In the genomic region with DNA sequence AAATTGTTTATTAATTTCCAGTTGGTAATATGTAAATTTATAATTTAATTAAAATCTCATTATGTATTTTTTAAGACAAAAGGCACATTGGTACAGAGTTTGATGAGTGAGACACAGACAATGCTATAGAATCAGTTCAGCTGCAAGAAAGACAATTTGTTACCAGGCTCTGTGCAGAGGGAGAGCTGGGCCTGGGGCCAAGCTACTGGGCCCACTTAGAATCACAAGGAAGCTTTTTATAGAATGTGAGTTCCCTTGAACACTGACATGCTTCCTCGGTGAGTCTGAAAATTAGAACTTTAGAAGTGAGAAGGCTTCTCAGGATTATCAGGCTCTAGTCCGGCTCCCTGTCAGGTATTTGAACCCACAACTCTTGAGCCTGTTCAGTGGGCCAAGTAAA, we compare ENCODE assay signal across 23 cellular contexts.
"Had no signal": no experiment of that assay in that cellular context is flagged by ENCODE, and none has a peak within 500 bp of the region (broad histone marks: within the 10 kb centered on the region; RNA-seq: fewer than 3 reads in every experiment).

No MANE protein-coding gene starts in this region.

- H3K36me3 Mint-ChIP-seq: activated naive CD8-positive, alpha-beta T cell had no signal

- ATAC-seq: activated T-helper 17 cell treated with anti-CD3 and anti-CD28 coated beads, Interleukin-2, amount 50 U/mL, for 72 hours; T-helper 17 cell had no signal

- DNase-seq: activated CD4-positive, alpha-beta memory T cell treated with anti-CD3 and anti-CD28 coated beads, Interleukin-2, amount 10 ng/mL, durations not matched to agents 7 days and 5 days; activated CD4-positive, alpha-beta T cell treated with anti-CD3 and anti-CD28 coated beads, Interleukin-2, amount 50 U/mL, for 1 hour; activated CD4-positive, CD25-positive, alpha-beta regulatory T cell; activated gamma-delta T cell; activated naive CD4-positive, alpha-beta T cell treated with anti-CD3 and anti-CD28 coated beads for 36 hours; activated T-cell treated with anti-CD3 and anti-CD28 coated beads for 4 hours; activated T-cell treated with anti-CD3 and anti-CD28 coated beads, Interleukin-2, amount 50 U/mL, for 48 hours; MG63; MV-4-11; NCI-H1092 treated with DMSO at 0.1 percent for 48 hours; NCI-H1417 treated with DMSO at 0.1 percent for 48 hours; NCI-H1694 treated with DMSO at 0.1 percent for 48 hours; NCI-H2081; NCI-H510A treated with DMSO at 0.1 percent for 48 hours; NCI-H69; Peyer's patch; SIG-M5; T-helper 17 cell; T-helper 9 cell had no signal

- H3K4me2 ChIP-seq: KMS-11 had no signal

- H3K27ac Mint-ChIP-seq: activated CD4-positive, alpha-beta memory T cell treated with anti-CD3 and anti-CD28 coated beads, Interleukin-2, amount 10 ng/mL, durations not matched to agents 7 days and 5 days; activated naive CD4-positive, alpha-beta T cell treated with anti-CD3 and anti-CD28 coated beads for 36 hours; activated naive CD8-positive, alpha-beta T cell; activated T-helper 17 cell treated with anti-CD3 and anti-CD28 coated beads, Interleukin-2, amount 50 U/mL, for 72 hours; T-helper 17 cell had no signal

- H3K27me3 ChIP-seq: MG63, Peyer's patch had no signal

- H3K9me3 Mint-ChIP-seq: activated CD4-positive, alpha-beta memory T cell treated with anti-CD3 and anti-CD28 coated beads, Interleukin-2, amount 10 ng/mL, durations not matched to agents 7 days and 5 days; activated naive CD4-positive, alpha-beta T cell treated with anti-CD3 and anti-CD28 coated beads for 36 hours; activated T-helper 17 cell treated with anti-CD3 and anti-CD28 coated beads, Interleukin-2, amount 50 U/mL, for 72 hours had no signal

- H3K4me1 ChIP-seq: Peyer's patch had no signal

- H3K27ac ChIP-seq: KMS-11, Peyer's patch, RWPE1 had no signal

- H3K27me3 Mint-ChIP-seq: activated CD4-positive, alpha-beta memory T cell treated with anti-CD3 and anti-CD28 coated beads, Interleukin-2, amount 10 ng/mL, durations not matched to agents 7 days and 5 days; activated naive CD8-positive, alpha-beta T cell; activated T-helper 17 cell treated with anti-CD3 and anti-CD28 coated beads, Interleukin-2, amount 50 U/mL, for 72 hours; T-helper 17 cell had no signal

- H3K36me3 ChIP-seq: MG63, Peyer's patch had no signal

- H3K4me3 ChIP-seq: MG63, Peyer's patch had no signal

- H3K9me3 ChIP-seq: MG63, Peyer's patch had no signal

- H3K4me3 Mint-ChIP-seq: activated CD4-positive, alpha-beta memory T cell treated with anti-CD3 and anti-CD28 coated beads, Interleukin-2, amount 10 ng/mL, durations not matched to agents 7 days and 5 days; activated naive CD4-positive, alpha-beta T cell treated with anti-CD3 and anti-CD28 coated beads for 36 hours; activated naive CD8-positive, alpha-beta T cell; activated T-helper 17 cell treated with anti-CD3 and anti-CD28 coated beads, Interleukin-2, amount 50 U/mL, for 72 hours; T-helper 17 cell had no signal

- H3K4me1 Mint-ChIP-seq: activated CD4-positive, alpha-beta memory T cell treated with anti-CD3 and anti-CD28 coated beads, Interleukin-2, amount 10 ng/mL, durations not matched to agents 7 days and 5 days; activated T-helper 17 cell treated with anti-CD3 and anti-CD28 coated beads, Interleukin-2, amount 50 U/mL, for 72 hours; T-helper 17 cell had no signal

- H3K9ac ChIP-seq: KMS-11 had no signal
